ENCODE assay signal across 19 cellular contexts in genomic region chr2:45591073-45591472, GRCh38.
"Had no signal": no experiment of that assay in that cellular context is flagged by ENCODE, and none has a peak within 500 bp of the region (broad histone marks: within the 10 kb centered on the region; RNA-seq: fewer than 3 reads in every experiment).

No MANE protein-coding gene starts in this region.

- H3K4me3 Mint-ChIP-seq: naive B cell, nephron had no signal

- H3K9me3 ChIP-seq: pancreas had no signal

- H3K27me3 ChIP-seq: dorsolateral prefrontal cortex, hepatocyte, pancreas had no signal

- H2AFZ ChIP-seq: hepatocyte had no signal

- DNase-seq: cortex of kidney; dorsolateral prefrontal cortex; effector CD8-positive, alpha-beta T cell; foreskin melanocyte; head of caudate nucleus; mesendoderm; naive B cell; occipital lobe; pancreas; right cardiac atrium; small intestine; stimulated activated CD4-positive, alpha-beta T cell treated with anti-CD3 and anti-CD28 coated beads, Interleukin-12 subunit alpha, Interleukin-12 subunit beta, amount 100 ng/mL, for 4 hours; stimulated activated CD4-positive, alpha-beta T cell treated with anti-CD3 and anti-CD28 coated beads, Interleukin-2, amount 100 ng/mL, for 48 hours; stimulated activated naive CD4-positive, alpha-beta T cell treated with Interleukin-2 at 50 U/mL for 16 hours; trophoblast cell had no signal

- H3K36me3 ChIP-seq: pancreas had no signal

- H3K27ac ChIP-seq: dorsolateral prefrontal cortex, hepatocyte, pancreas had no signal

- H3K4me2 ChIP-seq: hepatocyte had no signal

- H3K9me3 Mint-ChIP-seq: nephron had no signal

- H3K27me3 Mint-ChIP-seq: naive B cell, progenitor cell of endocrine pancreas had no signal

- H3K27ac Mint-ChIP-seq: nephron, progenitor cell of endocrine pancreas had no signal

- ATAC-seq: esophagus mucosa, pancreas, right cardiac atrium had no signal

- H3K4me1 Mint-ChIP-seq: nephron had no signal

- H3K4me3 ChIP-seq: dorsolateral prefrontal cortex, hepatocyte, pancreas had no signal
